Comparison of ENCODE assay signal across 10 cellular contexts in the genomic region with DNA sequence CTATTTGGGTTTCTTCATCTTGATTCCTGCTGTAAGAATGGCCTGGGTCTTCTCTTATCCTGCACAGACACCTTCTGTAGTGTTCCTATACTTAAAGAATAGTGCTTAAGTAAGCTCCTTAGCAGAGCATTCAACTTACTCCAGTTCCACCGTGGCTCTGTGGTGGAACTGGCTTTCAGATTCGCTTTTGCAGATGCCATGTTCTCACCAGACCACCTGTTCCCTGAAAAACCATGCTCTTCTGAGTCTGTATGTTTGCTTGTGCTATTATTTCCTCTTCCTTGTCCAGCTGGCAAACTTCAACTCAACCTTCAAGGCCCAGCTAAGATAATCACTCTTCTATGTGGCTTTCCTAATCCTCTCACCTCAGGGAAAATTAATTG. TPM values are rescaled to one million over a fixed set of nuclear protein-coding genes. Genes with fewer than 3 reads are reported as not detected.
DNase-seq lines count a peak whose midpoint lies in the region; FAIRE-seq and TF ChIP-seq lines count a peak whose summit lies in the region.
"Had no signal": no experiment of that assay in that cellular context is flagged by ENCODE, and none has a peak within 500 bp of the region (broad histone marks: within the 10 kb centered on the region; RNA-seq: fewer than 3 reads in every experiment).

No MANE protein-coding gene starts in this region.

- intact Hi-C loops in kidney (cut with DNase I) (no loop called here), A673 (cut with micrococcal nuclease; ENCODE audit: unreplicated experiment) (no loop called here)

- H3K9ac ChIP-seq in kidney (ENCODE audit: low read length in 2 of 2) (peak overlapping the region; percentile 29 to 44), subcutaneous abdominal adipose tissue (ENCODE audit: low read length in 5 of 5) (peak overlapping the region in 3 of 5 donors; percentile 24 to 41 (median 34))

- H3K4me3 ChIP-seq in WERI-Rb-1 (ENCODE audit: low read depth, low read length) (no peak overlapping the region), kidney (ENCODE audit: low read length in 2 of 2) (no peak overlapping the region), subcutaneous abdominal adipose tissue (ENCODE audit: low read depth in 1 of 5, low read length in 5 of 5) (peak overlapping the region in 2 of 5 donors; percentile 11 to 24), A673 (ENCODE audit: low read depth, low read length, poor library complexity, severe bottlenecking) (no peak overlapping the region)

- H3K9me3 ChIP-seq in WERI-Rb-1 (ENCODE audit: severe bottlenecking): no peaks in the 10 kb centered on the region
- no peaks in the 10 kb centered on the region for H3K9me3 ChIP-seq in kidney (ENCODE audit: control insufficient read depth in 1 of 2, low read length in 2 of 2)
- no peaks in the 10 kb centered on the region for H3K9me3 ChIP-seq in subcutaneous abdominal adipose tissue (ENCODE audit: control insufficient read depth in 5 of 5, low read length in 5 of 5)
- no peaks in the 10 kb centered on the region for H3K9me3 ChIP-seq in A673 (ENCODE audit: low read depth, low read length, poor library complexity, severe bottlenecking)

- peaks cover 45 to 50% of the 10 kb centered on the region in 2 donors for H3K4me1 ChIP-seq in kidney (ENCODE audit: control insufficient read depth in 1 of 2, insufficient read depth in 1 of 2, low read depth in 1 of 2, low read length in 2 of 2)
- H3K4me1 ChIP-seq in subcutaneous abdominal adipose tissue (ENCODE audit: control insufficient read depth in 5 of 5, insufficient read depth in 5 of 5, low read length in 5 of 5): peaks cover 33 to 73% (median 66%) of the 10 kb centered on the region in 5 donors
- H3K4me1 ChIP-seq in A673 (ENCODE audit: insufficient read depth, low read length, poor library complexity, severe bottlenecking): peaks cover 18% of the 10 kb centered on the region

- CTCF ChIA-PET in A673 (lab: Charles Lee): no interaction called here

- peaks cover 30% of the 10 kb centered on the region for H3K36me3 ChIP-seq in WERI-Rb-1
- peaks cover 0 to 2% of the 10 kb centered on the region in 2 donors for H3K36me3 ChIP-seq in kidney (ENCODE audit: control insufficient read depth in 1 of 2, insufficient read depth in 2 of 2, low read length in 2 of 2)
- peaks cover 2 to 8% (median 7%) of the 10 kb centered on the region in 5 donors for H3K36me3 ChIP-seq in subcutaneous abdominal adipose tissue (ENCODE audit: control insufficient read depth in 5 of 5, insufficient read depth in 5 of 5, low read length in 5 of 5)
- no peaks in the 10 kb centered on the region for H3K36me3 ChIP-seq in A673 (ENCODE audit: insufficient read depth, low read length, poor library complexity, severe bottlenecking)

- no peak for TF ChIP-seq CTCF in WERI-Rb-1 (IDR thresholded peaks at IDR 0.05; ENCODE audit: low read depth, low read length)
- TF ChIP-seq CTCF in kidney (IDR thresholded peaks at IDR 0.05; ENCODE audit: borderline replicate concordance, extremely low read depth, insufficient read depth): no peak
- no peak for TF ChIP-seq CTCF in A673 (conservative IDR thresholded peaks at IDR 0.05; ENCODE audit: low read depth, low read length)

- no peak for FAIRE-seq in kidney (lab: Jason Lieb, UNC)

- H3K27ac ChIP-seq in WERI-Rb-1 (peak overlapping the region; percentile 71), kidney (ENCODE audit: low read depth in 2 of 2, low read length in 2 of 2) (peak overlapping the region in 1 of 2 donors; percentile 89), subcutaneous abdominal adipose tissue (ENCODE audit: low read depth, low read length) (peak overlapping the region; percentile 82), A673 (ENCODE audit: low read depth, low read length, poor library complexity, severe bottlenecking) (no peak overlapping the region)
- H3K27ac ChIP-seq: 22Rv1 had no signal

- no peaks in the 10 kb centered on the region for H3K27me3 ChIP-seq in WERI-Rb-1 (ENCODE audit: insufficient read depth, low read depth, severe bottlenecking)
- no peaks in the 10 kb centered on the region for H3K27me3 ChIP-seq in subcutaneous abdominal adipose tissue (ENCODE audit: control insufficient read depth in 5 of 5, insufficient read depth in 4 of 5, low read length in 5 of 5)
- no peaks in the 10 kb centered on the region for H3K27me3 ChIP-seq in A673 (replicated peaks; ENCODE audit: insufficient read depth, low read depth, low read length, poor library complexity)

- POLR2A ChIA-PET in A673 (lab: Charles Lee; ENCODE audit: low non-redundant PET): no interaction called here

- DNase-seq in DMS 273 (lab: John Stamatoyannopoulos, UW; ENCODE audit: unreplicated experiment) (peak; percentile 25), DMS 273 treated with DMSO at 0.1 percent for 48 hours (lab: John Stamatoyannopoulos, UW) (no peak), WERI-Rb-1 (peak; percentile 68), kidney (no peak), NCI-H1694 (lab: John Stamatoyannopoulos, UW) (no peak), A673 (ENCODE audit: low spot score) (no peak), HCEC 1CT (no peak)
- DNase-seq: activated CD4-positive, CD25-positive, alpha-beta regulatory T cell treated with anti-CD3 and anti-CD28 coated beads, Interleukin-2, amount 50 U/mL, for 72 hours had no signal

- BruUV-seq in A673 (replicated peaks; lab: Mats Ljungman, UMichigan): no TSS peak

RNA-seq across cellular contexts. Expression of a gene that starts 4.9 kb away (rescaled TPM):
- total RNA-seq in kidney: 43.0 TPM
- 21.0 TPM for polyA plus RNA-seq in kidney (ENCODE audit: insufficient read depth, low read depth, low replicate concordance)
- 35.3 and 38.5 TPM in 2 replicates for total RNA-seq in A673 (2021)

Comparison
In these comparisons a context has a peak if more than half of its experiments do, and no peak if none do; other contexts are left out.
1. DNase-seq: peak in DMS 273 (single experiment) and WERI-Rb-1 (single experiment); none in DMS 273 treated with DMSO at 0.1 percent for 48 hours (single experiment), kidney (single experiment), NCI-H1694 (single experiment), A673 (single experiment) and HCEC 1CT (single experiment).